24 cellular contexts compared by ENCODE assay signal in genomic region chr1:206122686-206123085, GRCh38. TPM values are rescaled to one million over a fixed set of nuclear protein-coding genes. Genes with fewer than 3 reads are reported as not detected.
DNase-seq lines count a peak whose midpoint lies in the region; FAIRE-seq and TF ChIP-seq lines count a peak whose summit lies in the region.
"Had no signal": no experiment of that assay in that cellular context is flagged by ENCODE, and none has a peak within 500 bp of the region (broad histone marks: within the 10 kb centered on the region; RNA-seq: fewer than 3 reads in every experiment).

No MANE protein-coding gene starts in this region.

- H3K9me3 ChIP-seq in small intestine (ENCODE audit: control insufficient read depth, low read depth) = no peaks in the 10 kb centered on the region
- H3K9me3 ChIP-seq: BE2C had no signal

- H3K36me3 ChIP-seq in small intestine (ENCODE audit: control insufficient read depth in 2 of 2, insufficient read depth in 2 of 2, low read length in 2 of 2) = no peaks in the 10 kb centered on the region
- H3K36me3 ChIP-seq: BE2C, BLaER1 had no signal

- peak; percentile 30 for FAIRE-seq in small intestine (lab: Jason Lieb, UNC)
- FAIRE-seq: A204.1, D721Med, G401.6, GM12878, GM12892, GM18507 had no signal

- TF ChIP-seq CTCF in VCaP (conservative IDR thresholded peaks at IDR 0.05) = no peak

- H3K27me3 ChIP-seq in small intestine (ENCODE audit: control insufficient read depth in 2 of 2, insufficient read depth in 2 of 2, low read length in 2 of 2) = peaks cover 3 to 8% of the 10 kb centered on the region in 2 donors

- H3K4me3 ChIP-seq in small intestine (ENCODE audit: low read depth in 1 of 2, low read length in 2 of 2) = no peak overlapping the region
- H3K4me3 ChIP-seq: BLaER1, GM12878 had no signal

- peak overlapping the region; percentile 82 for H3K27ac ChIP-seq in VCaP
- no peak overlapping the region for H3K27ac ChIP-seq in small intestine (ENCODE audit: low read depth in 1 of 2, low read length in 1 of 2)
- H3K27ac ChIP-seq: BLaER1 had no signal

- no peaks in the 10 kb centered on the region for H3K4me1 ChIP-seq in small intestine (ENCODE audit: control insufficient read depth in 2 of 2, insufficient read depth in 1 of 2, low read depth in 1 of 2, low read length in 1 of 2)
- H3K4me1 ChIP-seq: BE2C had no signal

- DNase-seq in RPMI8226 (peak; percentile 0), small intestine (no peak), GDM1 (lab: John Stamatoyannopoulos, UW) (no peak), NCI-H446 treated with DMSO at 0.1 percent for 48 hours (lab: John Stamatoyannopoulos, UW) (no peak), D341Med (ENCODE audit: low spot score) (no peak)
- DNase-seq: 8988T; ACHN; BE2C; C1 segment of cervical spinal cord; CD4-positive, alpha-beta memory T cell; CD4-positive, CD25-positive, alpha-beta regulatory T cell; CD8-positive, alpha-beta memory T cell; COR-L47; DMS79 treated with DMSO at 0.1 percent for 48 hours had no signal

RNA-seq across cellular contexts. Expression of gene AVPR1B, which starts 5.5 kb away (rescaled TPM):
- under 1 TPM in 1 of 3 donors, not detected in 2; 0.10 TPM for polyA plus RNA-seq in small intestine
- polyA plus RNA-seq: AG04450; CD14-positive monocyte; CD4-positive, alpha-beta memory T cell; CD4-positive, CD25-positive, alpha-beta regulatory T cell; CD8-positive, alpha-beta memory T cell; GM12878 had no signal
